ENCODE assay signal across 13 cellular contexts in genomic region chr10:86285136-86285790, GRCh38.
DNase-seq lines count a peak whose midpoint lies in the region; FAIRE-seq and TF ChIP-seq lines count a peak whose summit lies in the region.
"Had no signal": no experiment of that assay in that cellular context is flagged by ENCODE, and none has a peak within 500 bp of the region (broad histone marks: within the 10 kb centered on the region; RNA-seq: fewer than 3 reads in every experiment).

No MANE protein-coding gene starts in this region.

- no peak for TF ChIP-seq POLR2A in sigmoid colon (IDR thresholded peaks at IDR 0.05)

- no peak overlapping the region for H3K4me3 ChIP-seq in HEK293 (ENCODE audit: low read depth, low read length)
- no peak overlapping the region for H3K4me3 ChIP-seq in endodermal cell (ENCODE audit: low read length)
- no peak overlapping the region for H3K4me3 ChIP-seq in sigmoid colon
- H3K4me3 ChIP-seq: SK-N-MC, tibial artery had no signal

- intact Hi-C loops in sigmoid colon (cut with DNase I): no loop called here

- H3K9me3 Mint-ChIP-seq in endodermal cell: peaks cover 2% of the 10 kb centered on the region
- H3K9me3 Mint-ChIP-seq: activated CD4-positive, alpha-beta T cell treated with anti-CD3 and anti-CD28 coated beads, Interleukin-2, amount 10 ng/mL, durations not matched to agents 7 days and 5 days had no signal

- WGBS in endodermal cell (ENCODE audit: insufficient coverage in 1 of 2, insufficient read length in 1 of 2), 2 experiments: 88 to 91% methylated on average over 8 to 9 of the region's 10 CpGs
- 83 to 84% methylated on average over 10 of the region's 10 CpGs for WGBS in sigmoid colon, 2 donors

- FAIRE-seq in RCC 7860 (lab: Jason Lieb, UNC): no peak
- FAIRE-seq: small intestine had no signal

- H3K9me3 ChIP-seq in HEK293 (ENCODE audit: control insufficient read depth, insufficient read depth, low read depth, low read length) (no peaks in the 10 kb centered on the region), endodermal cell (ENCODE audit: control insufficient read depth, low read length) (no peaks in the 10 kb centered on the region), sigmoid colon (peaks cover 0 to under 1% (median 0%) of the 10 kb centered on the region in 4 donors)

- peaks cover 13% of the 10 kb centered on the region for H3K27me3 Mint-ChIP-seq in endodermal cell (ENCODE audit: insufficient read depth)
- H3K27me3 Mint-ChIP-seq: activated CD4-positive, alpha-beta T cell treated with anti-CD3 and anti-CD28 coated beads, Interleukin-2, amount 10 ng/mL, durations not matched to agents 7 days and 5 days had no signal

- no peak overlapping the region for H3K27ac ChIP-seq in HEK293 (ENCODE audit: extremely low read depth, low read depth, low read length)
- no peak overlapping the region for H3K27ac ChIP-seq in endodermal cell (ENCODE audit: low read depth, low read length)
- no peak overlapping the region for H3K27ac ChIP-seq in sigmoid colon
- H3K27ac ChIP-seq: SK-N-MC, tibial artery had no signal

- H3K36me3 ChIP-seq in HEK293 (ENCODE audit: control insufficient read depth in 2 of 2, insufficient read depth in 1 of 2, low read length in 2 of 2) (no peaks in the 10 kb centered on the region), endodermal cell (ENCODE audit: control insufficient read depth, insufficient read depth, low read length) (no peaks in the 10 kb centered on the region), sigmoid colon (no peaks in the 10 kb centered on the region)
- H3K36me3 ChIP-seq: tibial artery had no signal

- H3K9ac ChIP-seq in endodermal cell (ENCODE audit: extremely low read depth, low read length, poor library complexity, severe bottlenecking): no peak overlapping the region

- no peak overlapping the region for H3K4me3 Mint-ChIP-seq in endodermal cell
- H3K4me3 Mint-ChIP-seq: activated CD4-positive, alpha-beta T cell treated with anti-CD3 and anti-CD28 coated beads, Interleukin-2, amount 10 ng/mL, durations not matched to agents 7 days and 5 days had no signal

- CTCF ChIA-PET in HEK293 (lab: Yijun Ruan, JAX): no interaction called here

- TF ChIP-seq CTCF in HEK293 (tag by site-specific recombination; IDR thresholded peaks at IDR 0.05) (no peak), endodermal cell (conservative IDR thresholded peaks at IDR 0.05) (no peak), sigmoid colon (IDR thresholded peaks at IDR 0.05) (no peak)

- no peak for TF ChIP-seq EP300 in sigmoid colon (IDR thresholded peaks at IDR 0.05)

- peak; percentile 42 for DNase-seq in NCI-H345 treated with DMSO at 0.1 percent for 48 hours (lab: John Stamatoyannopoulos, UW; ENCODE audit: unreplicated experiment)
- peak; percentile 32 for DNase-seq in endodermal cell
- peak; percentile 35 for DNase-seq in sigmoid colon
- DNase-seq in NCI-H774 (lab: John Stamatoyannopoulos, UW): no peak
- no peak for DNase-seq in RCC 7860 (ENCODE audit: low spot score)
- DNase-seq in NCI-H510A treated with DMSO at 0.1 percent for 48 hours (lab: John Stamatoyannopoulos, UW): no peak
- DNase-seq: activated CD4-positive, alpha-beta T cell treated with anti-CD3 and anti-CD28 coated beads, Interleukin-2, amount 10 ng/mL, durations not matched to agents 7 days and 5 days; IMR-90; NCI-H446; small intestine had no signal

- H3K27ac Mint-ChIP-seq in endodermal cell: no peak overlapping the region
- H3K27ac Mint-ChIP-seq: activated CD4-positive, alpha-beta T cell treated with anti-CD3 and anti-CD28 coated beads, Interleukin-2, amount 10 ng/mL, durations not matched to agents 7 days and 5 days had no signal

- H3K4me1 ChIP-seq in HEK293 (ENCODE audit: control insufficient read depth, insufficient read depth, low read length) (no peaks in the 10 kb centered on the region), endodermal cell (ENCODE audit: control insufficient read depth, insufficient read depth, low read length) (no peaks in the 10 kb centered on the region), sigmoid colon (no peaks in the 10 kb centered on the region)
- H3K4me1 ChIP-seq: tibial artery had no signal

- no peaks in the 10 kb centered on the region for H3K27me3 ChIP-seq in endodermal cell (ENCODE audit: control insufficient read depth, insufficient read depth, low read length, poor library complexity, severe bottlenecking)
- H3K27me3 ChIP-seq in sigmoid colon: no peaks in the 10 kb centered on the region
- H3K27me3 ChIP-seq: tibial artery had no signal

- H3K4me1 Mint-ChIP-seq in endodermal cell: no peaks in the 10 kb centered on the region
- H3K4me1 Mint-ChIP-seq: activated CD4-positive, alpha-beta T cell treated with anti-CD3 and anti-CD28 coated beads, Interleukin-2, amount 10 ng/mL, durations not matched to agents 7 days and 5 days had no signal

- POLR2A ChIA-PET in HEK293 (lab: Yijun Ruan, JAX): no interaction called here

- H3K36me3 Mint-ChIP-seq in endodermal cell (ENCODE audit: low read depth): no peaks in the 10 kb centered on the region

TF ChIP-seq in HEK293, 187 proteins besides CTCF, POLR2A, EP300 and RAD21:
- TF ChIP-seq ZNF513 (tag by site-specific recombination; IDR thresholded peaks at IDR 0.05) (no peak), ZIC2 (tag by site-specific recombination; IDR thresholded peaks at IDR 0.05) (peak; percentile 19; the same call in 1 of the 2 replicates)
TF ChIP-seq in HEK293: peak in this region for 1.

Comparison
In these comparisons a context has a peak if more than half of its experiments do, and no peak if none do; other contexts are left out.
1. DNase-seq: peak in NCI-H345 treated with DMSO at 0.1 percent for 48 hours (single experiment), endodermal cell (single experiment) and sigmoid colon (single experiment); none in NCI-H774 (single experiment), RCC 7860 (single experiment) and NCI-H510A treated with DMSO at 0.1 percent for 48 hours (single experiment).